ENCODE assay signal across 8 cellular contexts in genomic region chr11:94794287-94795168, GRCh38. TPM values are rescaled to one million over a fixed set of nuclear protein-coding genes. Genes with fewer than 3 reads are reported as not detected.
A peak's percentile ranks its signal among the peaks of the same experiment; 100 is the strongest.
DNase-seq lines count a peak whose midpoint lies in the region; ATAC-seq and TF ChIP-seq lines count a peak whose summit lies in the region.

No MANE protein-coding gene starts in this region.

- H3K27me3 ChIP-seq in foreskin keratinocyte: no peaks in the 10 kb centered on the region
- H3K27me3 ChIP-seq in sigmoid colon: no peaks in the 10 kb centered on the region

- no peak for TF ChIP-seq CTCF in foreskin keratinocyte (conservative IDR thresholded peaks at IDR 0.05)
- no peak for TF ChIP-seq CTCF in sigmoid colon (IDR thresholded peaks at IDR 0.05)

- TF ChIP-seq EP300 in sigmoid colon (IDR thresholded peaks at IDR 0.05): no peak

- DNase-seq in GM04504 (ENCODE audit: low read depth): peak; percentile 95
- DNase-seq in SK-MEL-5 (ENCODE audit: low read depth, low spot score): peak; percentile 64
- peak in 1 of 2 donors; percentile 54 for DNase-seq in foreskin keratinocyte
- DNase-seq in sigmoid colon: peak; percentile 74
- DNase-seq in NCI-H2227 (lab: John Stamatoyannopoulos, UW; ENCODE audit: unreplicated experiment): no peak
- DNase-seq in NCI-H510A (lab: John Stamatoyannopoulos, UW): no peak
- DNase-seq in NCI-H1417 (lab: John Stamatoyannopoulos, UW): no peak

- H3K36me3 ChIP-seq in sigmoid colon: peaks cover 0 to 6% (median 2%) of the 10 kb centered on the region in 4 donors

- no peaks in the 10 kb centered on the region for H3K9me3 ChIP-seq in sigmoid colon

- H3K27ac ChIP-seq in foreskin keratinocyte (no peak overlapping the region), sigmoid colon (peak overlapping the region; percentile 36 to 75 (median 58))

- peak; percentile 13 for ATAC-seq in foreskin keratinocyte
- ATAC-seq in HG03521 (IDR thresholded peaks at IDR 0.05; ENCODE audit: unreplicated experiment): no peak

- no peak for TF ChIP-seq POLR2A in sigmoid colon (IDR thresholded peaks at IDR 0.05)

- intact Hi-C loops in sigmoid colon (cut with DNase I): no loop called here

- in situ Hi-C loops in SK-MEL-5 (cut with HindIII; ENCODE audit: low pct_unique_long_range_greater_than_20kb, low sequenced_read_pairs): no loop called here

- no peak overlapping the region for H3K4me3 ChIP-seq in sigmoid colon

- 74 to 81% methylated on average over 8 of the region's 8 CpGs for WGBS in sigmoid colon, 2 donors

- H3K4me1 ChIP-seq in foreskin keratinocyte (peaks cover 52% of the 10 kb centered on the region), sigmoid colon (peaks cover 0 to 93% (median 84%) of the 10 kb centered on the region in 4 donors)

RNA-seq across cellular contexts. Expression of gene AMOTL1, which starts 26.4 kb away (rescaled TPM):
- total RNA-seq in SK-MEL-5 (2014; rRNA removed; shearing (Covaris generic)): 12.0 and 13.5 TPM in 2 replicates
- 17.2 and 22.1 TPM in 2 replicates for polyA plus RNA-seq in SK-MEL-5 (2015; cell fraction: cytosol; rRNA removed)
- polyA plus RNA-seq in SK-MEL-5 (2015; cell fraction: nucleus; rRNA removed): 9.2 and 18.2 TPM in 2 replicates
- total RNA-seq in foreskin keratinocyte (158 and 182 TPM in 2 replicates), sigmoid colon (100 to 1,000 TPM in 3 of 4 donors, 10 to 100 TPM in 1; 96.3 to 161 (median 115) TPM)
- polyA plus RNA-seq in foreskin keratinocyte (25.6 and 26.8 TPM in 2 replicates), sigmoid colon (1 to 10 TPM in 2 of 3 donors, under 1 TPM in 1; 0.69 to 7.9 (median 1.8) TPM)

Comparison
In these comparisons a context has a peak if more than half of its experiments do, and no peak if none do; other contexts are left out.
1. DNase-seq: peak in GM04504 (single experiment), SK-MEL-5 (single experiment) and sigmoid colon (single experiment); none in NCI-H2227 (single experiment), NCI-H510A (single experiment) and NCI-H1417 (0 of 3).